8 cellular contexts compared by ENCODE assay signal in the genomic region with DNA sequence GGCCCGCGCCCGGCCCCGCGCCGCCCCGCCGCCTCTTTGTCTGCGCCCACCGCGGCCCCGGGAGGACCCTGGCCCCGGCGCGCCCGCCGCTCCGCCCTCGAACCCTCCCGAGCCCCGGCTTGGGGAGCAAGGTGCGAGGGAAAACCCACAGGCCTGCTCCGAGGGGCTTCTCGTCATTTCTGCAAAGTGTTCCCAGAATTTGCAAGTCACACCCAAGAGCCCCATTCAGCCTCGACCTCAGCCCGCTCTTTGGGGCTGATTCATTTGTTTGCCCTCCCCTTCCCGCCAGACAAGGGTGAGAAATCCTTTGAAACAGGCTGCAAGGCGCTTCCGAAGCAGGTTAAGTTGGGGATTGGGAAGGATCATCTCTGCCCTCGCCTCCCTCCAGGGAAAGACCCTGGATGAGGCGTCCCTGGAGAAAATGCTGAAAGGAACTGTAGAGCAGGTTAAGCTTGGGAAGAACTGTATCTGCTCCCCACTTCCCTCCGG. TPM values are rescaled to one million over a fixed set of nuclear protein-coding genes. Genes with fewer than 3 reads are reported as not detected.
A peak's percentile ranks its signal among the peaks of the same experiment; 100 is the strongest.
DNase-seq lines count a peak whose midpoint lies in the region; ATAC-seq and TF ChIP-seq lines count a peak whose summit lies in the region.

No MANE protein-coding gene starts in this region.

- H3K4me3 Mint-ChIP-seq in WTC11, result peak overlapping the region; percentile 86
- H3K4me3 Mint-ChIP-seq in stimulated activated naive CD8-positive, alpha-beta T cell treated with anti-CD3 and anti-CD28 coated beads, Interleukin-15, Interleukin-2, amounts not matched to agents 100 ng/mL and 50 ng/mL, for 24 hours, result peak overlapping the region; percentile 79

- peak overlapping the region; percentile 94 for H3K27ac Mint-ChIP-seq in WTC11
- H3K27ac Mint-ChIP-seq in stimulated activated naive CD8-positive, alpha-beta T cell treated with anti-CD3 and anti-CD28 coated beads, Interleukin-15, Interleukin-2, amounts not matched to agents 100 ng/mL and 50 ng/mL, for 24 hours, result peak overlapping the region; percentile 85

- peak overlapping the region; percentile 53 for H3K4me3 ChIP-seq in Jurkat, Clone E6-1 (ENCODE audit: low read length)
- H3K4me3 ChIP-seq in mononuclear cell (ENCODE audit: low read length), result peak overlapping the region; percentile 49

- DNase-seq in Jurkat, Clone E6-1 (ENCODE audit: low read depth, low spot score), result no peak
- DNase-seq in WTC11 (ENCODE audit: low spot score), result peak; percentile 39
- DNase-seq in ecto neural progenitor cell (ENCODE audit: low spot score), result peak; percentile 77

- POLR2A ChIA-PET in WTC11 (lab: Charles Lee), result interaction anchor here (0.5 to 2.7 kb wide), 4 partner anchors 23 to 373 kb away, joined by 3 to 10 read pairs (median 4); partner anchors contain the start of gene ZCCHC8

- ATAC-seq in GM19043 (IDR thresholded peaks at IDR 0.05; ENCODE audit: low read depth, unreplicated experiment), result peak; percentile 13
- ATAC-seq in WTC11, result peak; percentile 9
- ATAC-seq in HG02798 (IDR thresholded peaks at IDR 0.05; ENCODE audit: poor library complexity, unreplicated experiment), result no peak
- no peak for ATAC-seq in HG03139 (IDR thresholded peaks at IDR 0.05; ENCODE audit: unreplicated experiment)

- no peaks in the 10 kb centered on the region for H3K9me3 Mint-ChIP-seq in WTC11
- H3K9me3 Mint-ChIP-seq in stimulated activated naive CD8-positive, alpha-beta T cell treated with anti-CD3 and anti-CD28 coated beads, Interleukin-15, Interleukin-2, amounts not matched to agents 100 ng/mL and 50 ng/mL, for 24 hours, result no peaks in the 10 kb centered on the region

- TF ChIP-seq CTCF in WTC11 (IDR thresholded peaks at IDR 0.05), result no peak

- peaks cover 31% of the 10 kb centered on the region for H3K4me1 ChIP-seq in mononuclear cell (ENCODE audit: insufficient read depth, low read length)

- CTCF ChIA-PET in WTC11 (lab: Charles Lee), result interaction anchor here (0.6 to 4.3 kb wide), 5 partner anchors 24 to 395 kb away, joined by 3 to 31 read pairs (median 5); no protein-coding TSS in a partner anchor

- peaks cover 18% of the 10 kb centered on the region for H3K4me1 Mint-ChIP-seq in WTC11
- H3K4me1 Mint-ChIP-seq in stimulated activated naive CD8-positive, alpha-beta T cell treated with anti-CD3 and anti-CD28 coated beads, Interleukin-15, Interleukin-2, amounts not matched to agents 100 ng/mL and 50 ng/mL, for 24 hours (ENCODE audit: low read depth), result peaks cover 39% of the 10 kb centered on the region

- H3K27me3 ChIP-seq in mononuclear cell (ENCODE audit: insufficient read depth, low read length), result no peaks in the 10 kb centered on the region

- H3K36me3 Mint-ChIP-seq in WTC11, result no peaks in the 10 kb centered on the region
- peaks cover 3% of the 10 kb centered on the region for H3K36me3 Mint-ChIP-seq in stimulated activated naive CD8-positive, alpha-beta T cell treated with anti-CD3 and anti-CD28 coated beads, Interleukin-15, Interleukin-2, amounts not matched to agents 100 ng/mL and 50 ng/mL, for 24 hours (ENCODE audit: low read depth)

- peaks cover 5% of the 10 kb centered on the region for H3K27me3 Mint-ChIP-seq in WTC11 (ENCODE audit: low read depth)
- no peaks in the 10 kb centered on the region for H3K27me3 Mint-ChIP-seq in stimulated activated naive CD8-positive, alpha-beta T cell treated with anti-CD3 and anti-CD28 coated beads, Interleukin-15, Interleukin-2, amounts not matched to agents 100 ng/mL and 50 ng/mL, for 24 hours

- no peaks in the 10 kb centered on the region for H3K9me3 ChIP-seq in mononuclear cell (ENCODE audit: low read depth, low read length)

TF ChIP-seq in WTC11, 78 proteins besides CTCF, POLR2A, EP300 and RAD21:
- TF ChIP-seq ELF4 (CRISPR knock-in tag; IDR thresholded peaks at IDR 0.05; ENCODE audit: low read depth), result no peak

RNA-seq across cellular contexts. Expression of gene CLIP1, which starts 0.3 kb away (rescaled TPM):
- 14.2 TPM for polyA plus RNA-seq in Jurkat, Clone E6-1 (2012; ENCODE audit: insufficient read depth, insufficient read length)
- total RNA-seq in WTC11 (2021) (21.3 to 24.9 TPM (median 21.5 TPM) in 3 replicates), mononuclear cell (65.8 TPM)

Comparison
In these comparisons a context has a peak if more than half of its experiments do, and no peak if none do; other contexts are left out.
1. ATAC-seq: peak in GM19043 (single experiment) and WTC11 (single experiment); none in HG02798 (single experiment) and HG03139 (single experiment).